Comparison of ENCODE assay signal across 9 cellular contexts in genomic region chr16:31455601-31456314, GRCh38. TPM values are rescaled to one million over a fixed set of nuclear protein-coding genes. Genes with fewer than 3 reads are reported as not detected.
A peak's percentile ranks its signal among the peaks of the same experiment; 100 is the strongest.
DNase-seq lines count a peak whose midpoint lies in the region; ATAC-seq and TF ChIP-seq lines count a peak whose summit lies in the region.
"Had no signal": no experiment of that assay in that cellular context is flagged by ENCODE, and none has a peak within 500 bp of the region (broad histone marks: within the 10 kb centered on the region; RNA-seq: fewer than 3 reads in every experiment).

No MANE protein-coding gene starts in this region.

- peaks cover 13% of the 10 kb centered on the region for H3K36me3 Mint-ChIP-seq in activated CD4-positive, alpha-beta memory T cell treated with anti-CD3 and anti-CD28 coated beads for 36 hours

- POLR2A ChIA-PET in AG04450 (lab: Yijun Ruan, JAX), result interaction anchor here (0.7 to 0.8 kb wide), 2 partner anchors 13 to 276 kb away, joined by 3 read pairs; partner anchors contain the start of genes FUS and ZNF843
- POLR2A ChIA-PET in activated CD4-positive, alpha-beta memory T cell treated with anti-CD3 and anti-CD28 coated beads for 36 hours (lab: Charles Lee), result interaction anchor here (0.9 to 2.3 kb wide), 2 partner anchors 13 to 257 kb away, joined by 3 to 6 read pairs; partner anchors contain the start of gene ZNF843

- H3K27me3 ChIP-seq in AG04450 (ENCODE audit: control insufficient read depth, insufficient read depth, low read length), result no peaks in the 10 kb centered on the region

- no peaks in the 10 kb centered on the region; the same call in 1 of the 2 replicates for H3K9me3 ChIP-seq in AG04450 (ENCODE audit: control insufficient read depth, insufficient read depth, low read length)

- no peaks in the 10 kb centered on the region for H3K9me3 Mint-ChIP-seq in activated CD4-positive, alpha-beta memory T cell treated with anti-CD3 and anti-CD28 coated beads for 36 hours

- CTCF ChIA-PET in AG04450 (lab: Charles Lee), result interaction anchor here (0.6 to 1.6 kb wide), 4 partner anchors 10 to 554 kb away, joined by 3 to 4 read pairs (median 4); no protein-coding TSS in a partner anchor
- CTCF ChIA-PET in activated CD4-positive, alpha-beta memory T cell treated with anti-CD3 and anti-CD28 coated beads for 36 hours (lab: Charles Lee), result interaction anchor here (0.6 to 3.4 kb wide), 8 partner anchors 13 to 413 kb away, joined by 3 to 17 read pairs (median 5); partner anchors contain the start of gene ZNF843

- peak overlapping the region; percentile 41 for H3K4me3 Mint-ChIP-seq in activated CD4-positive, alpha-beta memory T cell treated with anti-CD3 and anti-CD28 coated beads for 36 hours

- H3K4me1 Mint-ChIP-seq in activated CD4-positive, alpha-beta memory T cell treated with anti-CD3 and anti-CD28 coated beads for 36 hours (ENCODE audit: low read depth), result peaks cover 52% of the 10 kb centered on the region

- DNase-seq in AG04450 (ENCODE audit: low read depth, low spot score) (no peak), iris pigment epithelial cell (ENCODE audit: low read depth) (peak; percentile 45), AG20443 (ENCODE audit: low spot score) (no peak)
- DNase-seq in activated CD4-positive, alpha-beta memory T cell treated with anti-CD3 and anti-CD28 coated beads for 36 hours, result peak; percentile 58

- no peak overlapping the region for H3K27ac ChIP-seq in AG04450 (ENCODE audit: low read depth, low read length)

- intact Hi-C loops in activated CD4-positive, alpha-beta memory T cell treated with anti-CD3 and anti-CD28 coated beads for 36 hours (cut with micrococcal nuclease), result loop anchor here (5.0 kb wide), 2 partner anchors 262 to 798 kb away; partner anchors contain the start of gene FBRS

- no peak overlapping the region for H3K4me3 ChIP-seq in AG04450 (ENCODE audit: low read depth, low read length)

- TF ChIP-seq CTCF in AG04450 (IDR thresholded peaks at IDR 0.05; ENCODE audit: low read depth, low read length) (peak; percentile 31), GM12873 (IDR thresholded peaks at IDR 0.05; ENCODE audit: insufficient read depth, low read depth, low read length, missing control alignments) (peak; percentile 65)

- H3K27me3 Mint-ChIP-seq in activated CD4-positive, alpha-beta memory T cell treated with anti-CD3 and anti-CD28 coated beads for 36 hours, result no peaks in the 10 kb centered on the region

- no peak for ATAC-seq in GM21390 (IDR thresholded peaks at IDR 0.05; ENCODE audit: unreplicated experiment)
- no peak for ATAC-seq in GM18505 (IDR thresholded peaks at IDR 0.05; ENCODE audit: unreplicated experiment)
- no peak for ATAC-seq in HG02610 (IDR thresholded peaks at IDR 0.05; ENCODE audit: unreplicated experiment)

- H3K27ac Mint-ChIP-seq in activated CD4-positive, alpha-beta memory T cell treated with anti-CD3 and anti-CD28 coated beads for 36 hours, result peak overlapping the region; percentile 23

- no peak for TF ChIP-seq POLR2A in GM18505 (IDR thresholded peaks at IDR 0.05; ENCODE audit: borderline replicate concordance, extremely low read depth, insufficient read depth, insufficient read length)

RNA-seq across cellular contexts. Expression of gene ARMC5, which starts 3.5 kb away (rescaled TPM):
- polyA plus RNA-seq in AG04450 (2011; rRNA removed), result 2.9 and 4.2 TPM in 2 replicates
- polyA minus RNA-seq in AG04450 (2011; rRNA and poly(A)+ RNA removed), result 3.4 and 3.9 TPM in 2 replicates
- 1 to 10 TPM; 5.5 to 6.4 TPM for total RNA-seq in activated CD4-positive, alpha-beta memory T cell treated with anti-CD3 and anti-CD28 coated beads for 36 hours

RNA-seq across cellular contexts. Expression of gene ZNF843, which starts 13.2 kb away (rescaled TPM):
- polyA plus RNA-seq in AG04450 (2011; rRNA removed), result 0.63 and 0.67 TPM in 2 replicates
- 0.70 and 1.3 TPM in 2 replicates for polyA minus RNA-seq in AG04450 (2011; rRNA and poly(A)+ RNA removed)
- total RNA-seq in activated CD4-positive, alpha-beta memory T cell treated with anti-CD3 and anti-CD28 coated beads for 36 hours, result under 1 TPM; 0.17 to 0.19 TPM

RNA-seq across cellular contexts. Expression of gene TGFB1I1, which starts 16.2 kb away (rescaled TPM):
- 42.4 and 63.4 TPM in 2 replicates for polyA plus RNA-seq in AG04450 (2011; rRNA removed)
- polyA minus RNA-seq in AG04450 (2011; rRNA and poly(A)+ RNA removed), result 65.9 and 76.4 TPM in 2 replicates
- total RNA-seq in activated CD4-positive, alpha-beta memory T cell treated with anti-CD3 and anti-CD28 coated beads for 36 hours, result 1 to 10 TPM in 1 of 2 experiments, under 1 TPM in 1; 0.80 to 1.1 TPM

RNA-seq across cellular contexts. Expression of gene SLC5A2, which starts 27.2 kb away (rescaled TPM):
- not detected in 2 replicates for polyA plus RNA-seq in AG04450 (2011; rRNA removed)
- 0.18 TPM in 1 of 2 replicates, not detected in the other for polyA minus RNA-seq in AG04450 (2011; rRNA and poly(A)+ RNA removed)
- total RNA-seq in activated CD4-positive, alpha-beta memory T cell treated with anti-CD3 and anti-CD28 coated beads for 36 hours, result under 1 TPM in 1 of 2 experiments, not detected in 1; 0.21 TPM
- total RNA-seq: subcutaneous adipose tissue had no signal

RNA-seq across cellular contexts. Expression of gene COX6A2, which starts 27.6 kb away (rescaled TPM):
- polyA plus RNA-seq in AG04450 (2011; rRNA removed), result not detected in 2 replicates
- polyA minus RNA-seq in AG04450 (2011; rRNA and poly(A)+ RNA removed), result not detected in 2 replicates
- not detected for total RNA-seq in activated CD4-positive, alpha-beta memory T cell treated with anti-CD3 and anti-CD28 coated beads for 36 hours
- total RNA-seq: subcutaneous adipose tissue had no signal

Comparison
In these comparisons a context has a peak if more than half of its experiments do, and no peak if none do; other contexts are left out.
1. DNase-seq: peak in activated CD4-positive, alpha-beta memory T cell treated with anti-CD3 and anti-CD28 coated beads for 36 hours (single experiment) and iris pigment epithelial cell (single experiment); none in AG04450 (single experiment) and AG20443 (single experiment).